In genomic region chr3:120749843-120750242, GRCh38 we compare ENCODE assay signal across 19 cellular contexts.
A peak's percentile ranks its signal among the peaks of the same experiment; 100 is the strongest.
DNase-seq lines count a peak whose midpoint lies in the region; ATAC-seq and TF ChIP-seq lines count a peak whose summit lies in the region.
"Had no signal": no experiment of that assay in that cellular context is flagged by ENCODE, and none has a peak within 500 bp of the region (broad histone marks: within the 10 kb centered on the region; RNA-seq: fewer than 3 reads in every experiment).

No MANE protein-coding gene starts in this region.

- no peak overlapping the region for H3K4me3 ChIP-seq in choroid plexus epithelial cell (ENCODE audit: low read depth, low read length)
- H3K4me3 ChIP-seq: PC-9, SJSA1 had no signal

- peak; percentile 60 for ATAC-seq in GM19395 (IDR thresholded peaks at IDR 0.05; ENCODE audit: unreplicated experiment)
- peak; percentile 51 for ATAC-seq in HG03175 (IDR thresholded peaks at IDR 0.05; ENCODE audit: unreplicated experiment)
- ATAC-seq in SK-N-SH treated with all-trans-retinoic acid at 6 μM for 48 hours: no peak

- no peak for TF ChIP-seq CTCF in choroid plexus epithelial cell (conservative IDR thresholded peaks at IDR 0.05; ENCODE audit: low read depth, low read length)

- peak; percentile 13 for DNase-seq in choroid plexus epithelial cell (ENCODE audit: low read depth)
- no peak for DNase-seq in stimulated activated CD4-positive, alpha-beta T cell treated with anti-CD3 and anti-CD28 coated beads, Interleukin-4, amount 100 ng/mL, for 4 hours
- no peak for DNase-seq in NCI-H226
- no peak for DNase-seq in OCI-M2 (lab: John Stamatoyannopoulos, UW; ENCODE audit: unreplicated experiment)
- DNase-seq: Calu3; CD4-positive, alpha-beta memory T cell; DMS53; HFFc6; NCI-H1417; NCI-H1930; NCI-H2171; NCI-H446 treated with DMSO at 0.1 percent for 48 hours; NCI-H748 treated with DMSO at 0.1 percent for 48 hours; PC-9; SW 1271 had no signal

TF ChIP-seq in SK-N-SH treated with all-trans-retinoic acid at 6 μM for 48 hours, 23 proteins besides CTCF, POLR2A, EP300 and RAD21:
- TF ChIP-seq ZNF8 (CRISPR knock-in tag; IDR thresholded peaks at IDR 0.05): no peak
- no peak for TF ChIP-seq ZNF565 (CRISPR knock-in tag; conservative IDR thresholded peaks at IDR 0.05; ENCODE audit: low read depth)
- no peak for TF ChIP-seq ZNF70 (CRISPR knock-in tag; IDR thresholded peaks at IDR 0.05)
- TF ChIP-seq TSHZ2 (CRISPR knock-in tag; IDR thresholded peaks at IDR 0.05): no peak
